Comparison of ENCODE assay signal across 3 cellular contexts in the genomic region with DNA sequence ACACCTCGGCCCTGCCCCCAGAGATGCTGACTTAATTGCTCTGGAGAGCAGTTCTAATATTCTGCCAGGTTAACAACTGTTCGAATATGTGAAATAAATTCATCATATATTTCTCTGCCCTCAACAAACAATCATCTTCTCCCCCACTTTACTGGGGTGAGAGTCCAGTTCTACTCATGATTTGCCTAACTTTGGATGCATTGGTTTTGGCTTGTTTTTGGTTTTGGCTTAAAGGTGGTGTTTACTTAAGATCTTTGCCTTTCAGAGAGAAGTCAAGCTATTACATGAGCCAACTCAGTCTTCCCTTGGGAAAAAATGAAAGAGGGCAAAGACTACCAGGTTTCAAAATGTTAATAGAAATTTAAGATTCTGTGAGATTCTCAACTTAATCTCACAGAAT.
TF ChIP-seq lines count a peak whose summit lies in the region.

No MANE protein-coding gene starts in this region.

TF ChIP-seq in liver, 16 proteins besides CTCF, POLR2A, EP300 and RAD21:
- TF ChIP-seq, protein P1, sequence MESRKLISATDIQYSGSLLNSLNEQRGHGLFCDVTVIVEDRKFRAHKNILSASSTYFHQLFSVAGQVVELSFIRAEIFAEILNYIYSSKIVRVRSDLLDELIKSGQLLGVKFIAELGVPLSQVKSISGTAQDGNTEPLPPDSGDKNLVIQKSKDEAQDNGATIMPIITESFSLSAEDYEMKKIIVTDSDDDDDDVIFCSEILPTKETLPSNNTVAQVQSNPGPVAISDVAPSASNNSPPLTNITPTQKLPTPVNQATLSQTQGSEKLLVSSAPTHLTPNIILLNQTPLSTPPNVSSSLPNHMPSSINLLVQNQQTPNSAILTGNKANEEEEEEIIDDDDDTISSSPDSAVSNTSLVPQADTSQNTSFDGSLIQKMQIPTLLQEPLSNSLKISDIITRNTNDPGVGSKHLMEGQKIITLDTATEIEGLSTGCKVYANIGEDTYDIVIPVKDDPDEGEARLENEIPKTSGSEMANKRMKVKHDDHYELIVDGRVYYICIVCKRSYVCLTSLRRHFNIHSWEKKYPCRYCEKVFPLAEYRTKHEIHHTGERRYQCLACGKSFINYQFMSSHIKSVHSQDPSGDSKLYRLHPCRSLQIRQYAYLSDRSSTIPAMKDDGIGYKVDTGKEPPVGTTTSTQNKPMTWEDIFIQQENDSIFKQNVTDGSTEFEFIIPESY (IDR thresholded peaks at IDR 0.05), result no peak
- no peak for TF ChIP-seq NR2F2 (IDR thresholded peaks at IDR 0.05)
- TF ChIP-seq, protein P2, sequence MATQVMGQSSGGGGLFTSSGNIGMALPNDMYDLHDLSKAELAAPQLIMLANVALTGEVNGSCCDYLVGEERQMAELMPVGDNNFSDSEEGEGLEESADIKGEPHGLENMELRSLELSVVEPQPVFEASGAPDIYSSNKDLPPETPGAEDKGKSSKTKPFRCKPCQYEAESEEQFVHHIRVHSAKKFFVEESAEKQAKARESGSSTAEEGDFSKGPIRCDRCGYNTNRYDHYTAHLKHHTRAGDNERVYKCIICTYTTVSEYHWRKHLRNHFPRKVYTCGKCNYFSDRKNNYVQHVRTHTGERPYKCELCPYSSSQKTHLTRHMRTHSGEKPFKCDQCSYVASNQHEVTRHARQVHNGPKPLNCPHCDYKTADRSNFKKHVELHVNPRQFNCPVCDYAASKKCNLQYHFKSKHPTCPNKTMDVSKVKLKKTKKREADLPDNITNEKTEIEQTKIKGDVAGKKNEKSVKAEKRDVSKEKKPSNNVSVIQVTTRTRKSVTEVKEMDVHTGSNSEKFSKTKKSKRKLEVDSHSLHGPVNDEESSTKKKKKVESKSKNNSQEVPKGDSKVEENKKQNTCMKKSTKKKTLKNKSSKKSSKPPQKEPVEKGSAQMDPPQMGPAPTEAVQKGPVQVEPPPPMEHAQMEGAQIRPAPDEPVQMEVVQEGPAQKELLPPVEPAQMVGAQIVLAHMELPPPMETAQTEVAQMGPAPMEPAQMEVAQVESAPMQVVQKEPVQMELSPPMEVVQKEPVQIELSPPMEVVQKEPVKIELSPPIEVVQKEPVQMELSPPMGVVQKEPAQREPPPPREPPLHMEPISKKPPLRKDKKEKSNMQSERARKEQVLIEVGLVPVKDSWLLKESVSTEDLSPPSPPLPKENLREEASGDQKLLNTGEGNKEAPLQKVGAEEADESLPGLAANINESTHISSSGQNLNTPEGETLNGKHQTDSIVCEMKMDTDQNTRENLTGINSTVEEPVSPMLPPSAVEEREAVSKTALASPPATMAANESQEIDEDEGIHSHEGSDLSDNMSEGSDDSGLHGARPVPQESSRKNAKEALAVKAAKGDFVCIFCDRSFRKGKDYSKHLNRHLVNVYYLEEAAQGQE (IDR thresholded peaks at IDR 0.05), result no peak
- TF ChIP-seq YY1 (IDR thresholded peaks at IDR 0.05), result peak; percentile 42
- no peak for TF ChIP-seq TAF1 (conservative IDR thresholded peaks at IDR 0.05)
- TF ChIP-seq GABPA (IDR thresholded peaks at IDR 0.05 in 1 of 2, conservative IDR thresholded peaks at IDR 0.05 in 1 of 2), result no peak
- no peak for TF ChIP-seq EGR1 (IDR thresholded peaks at IDR 0.05; ENCODE audit: low read depth in 2 of 2)
- peak; percentile 94 for TF ChIP-seq FOXA2 (IDR thresholded peaks at IDR 0.05)
- TF ChIP-seq FOXA1 (IDR thresholded peaks at IDR 0.05), result peak; percentile 89
- peak; percentile 56 for TF ChIP-seq SP1 (IDR thresholded peaks at IDR 0.05)
- TF ChIP-seq HNF4G (IDR thresholded peaks at IDR 0.05), result peak; percentile 60
- TF ChIP-seq JUND (IDR thresholded peaks at IDR 0.05), result no peak
- TF ChIP-seq RXRA (IDR thresholded peaks at IDR 0.05), result peak; percentile 30 to 67
- TF ChIP-seq, protein P3, sequence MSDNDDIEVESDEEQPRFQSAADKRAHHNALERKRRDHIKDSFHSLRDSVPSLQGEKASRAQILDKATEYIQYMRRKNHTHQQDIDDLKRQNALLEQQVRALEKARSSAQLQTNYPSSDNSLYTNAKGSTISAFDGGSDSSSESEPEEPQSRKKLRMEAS (IDR thresholded peaks at IDR 0.05), result no peak
- TF ChIP-seq HNF4A (conservative IDR thresholded peaks at IDR 0.05), result peak; percentile 81 to 83
- TF ChIP-seq, protein P4, sequence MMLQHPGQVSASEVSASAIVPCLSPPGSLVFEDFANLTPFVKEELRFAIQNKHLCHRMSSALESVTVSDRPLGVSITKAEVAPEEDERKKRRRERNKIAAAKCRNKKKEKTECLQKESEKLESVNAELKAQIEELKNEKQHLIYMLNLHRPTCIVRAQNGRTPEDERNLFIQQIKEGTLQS (IDR thresholded peaks at IDR 0.05), result peak; percentile 24

TF ChIP-seq in HepG2, 621 proteins besides CTCF, POLR2A, EP300 and RAD21 (continues in another document):
- TF ChIP-seq, protein P5, sequence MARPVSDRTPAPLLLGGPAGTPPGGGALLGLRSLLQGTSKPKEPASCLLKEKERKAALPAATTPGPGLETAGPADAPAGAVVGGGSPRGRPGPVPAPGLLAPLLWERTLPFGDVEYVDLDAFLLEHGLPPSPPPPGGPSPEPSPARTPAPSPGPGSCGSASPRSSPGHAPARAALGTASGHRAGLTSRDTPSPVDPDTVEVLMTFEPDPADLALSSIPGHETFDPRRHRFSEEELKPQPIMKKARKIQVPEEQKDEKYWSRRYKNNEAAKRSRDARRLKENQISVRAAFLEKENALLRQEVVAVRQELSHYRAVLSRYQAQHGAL (CRISPR knock-in tag; IDR thresholded peaks at IDR 0.05; ENCODE audit: not compliant biosample characterization), result no peak
- TF ChIP-seq MTA1 (CRISPR knock-in tag; IDR thresholded peaks at IDR 0.05; ENCODE audit: borderline replicate concordance) (no peak), WIZ (CRISPR knock-in tag; IDR thresholded peaks at IDR 0.05) (no peak), ZNF224 (CRISPR knock-in tag; IDR thresholded peaks at IDR 0.05) (no peak), ZNF557 (CRISPR knock-in tag; IDR thresholded peaks at IDR 0.05) (no peak), ZNF788 (CRISPR knock-in tag; IDR thresholded peaks at IDR 0.05; ENCODE audit: borderline replicate concordance) (no peak), POGZ (CRISPR knock-in tag; IDR thresholded peaks at IDR 0.05) (no peak), GABPB1 (CRISPR knock-in tag; IDR thresholded peaks at IDR 0.05) (no peak), RXRA (CRISPR knock-in tag; IDR thresholded peaks at IDR 0.05) (no peak), SETDB1 (CRISPR knock-in tag; IDR thresholded peaks at IDR 0.05; ENCODE audit: borderline replicate concordance) (no peak), HES4 (CRISPR knock-in tag; IDR thresholded peaks at IDR 0.05; ENCODE audit: borderline replicate concordance) (no peak)
- TF ChIP-seq, protein P6, sequence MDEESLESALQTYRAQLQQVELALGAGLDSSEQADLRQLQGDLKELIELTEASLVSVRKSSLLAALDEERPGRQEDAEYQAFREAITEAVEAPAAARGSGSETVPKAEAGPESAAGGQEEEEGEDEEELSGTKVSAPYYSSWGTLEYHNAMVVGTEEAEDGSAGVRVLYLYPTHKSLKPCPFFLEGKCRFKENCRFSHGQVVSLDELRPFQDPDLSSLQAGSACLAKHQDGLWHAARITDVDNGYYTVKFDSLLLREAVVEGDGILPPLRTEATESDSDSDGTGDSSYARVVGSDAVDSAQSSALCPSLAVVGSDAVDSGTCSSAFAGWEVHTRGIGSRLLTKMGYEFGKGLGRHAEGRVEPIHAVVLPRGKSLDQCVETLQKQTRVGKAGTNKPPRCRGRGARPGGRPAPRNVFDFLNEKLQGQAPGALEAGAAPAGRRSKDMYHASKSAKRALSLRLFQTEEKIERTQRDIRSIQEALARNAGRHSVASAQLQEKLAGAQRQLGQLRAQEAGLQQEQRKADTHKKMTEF (CRISPR knock-in tag; IDR thresholded peaks at IDR 0.05), result no peak
- TF ChIP-seq, protein P7, sequence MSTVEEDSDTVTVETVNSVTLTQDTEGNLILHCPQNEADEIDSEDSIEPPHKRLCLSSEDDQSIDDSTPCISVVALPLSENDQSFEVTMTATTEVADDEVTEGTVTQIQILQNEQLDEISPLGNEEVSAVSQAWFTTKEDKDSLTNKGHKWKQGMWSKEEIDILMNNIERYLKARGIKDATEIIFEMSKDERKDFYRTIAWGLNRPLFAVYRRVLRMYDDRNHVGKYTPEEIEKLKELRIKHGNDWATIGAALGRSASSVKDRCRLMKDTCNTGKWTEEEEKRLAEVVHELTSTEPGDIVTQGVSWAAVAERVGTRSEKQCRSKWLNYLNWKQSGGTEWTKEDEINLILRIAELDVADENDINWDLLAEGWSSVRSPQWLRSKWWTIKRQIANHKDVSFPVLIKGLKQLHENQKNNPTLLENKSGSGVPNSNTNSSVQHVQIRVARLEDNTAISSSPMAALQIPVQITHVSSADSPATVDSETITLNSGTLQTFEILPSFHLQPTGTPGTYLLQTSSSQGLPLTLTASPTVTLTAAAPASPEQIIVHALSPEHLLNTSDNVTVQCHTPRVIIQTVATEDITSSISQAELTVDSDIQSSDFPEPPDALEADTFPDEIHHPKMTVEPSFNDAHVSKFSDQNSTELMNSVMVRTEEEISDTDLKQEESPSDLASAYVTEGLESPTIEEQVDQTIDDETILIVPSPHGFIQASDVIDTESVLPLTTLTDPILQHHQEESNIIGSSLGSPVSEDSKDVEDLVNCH (CRISPR knock-in tag; IDR thresholded peaks at IDR 0.05), result no peak
- TF ChIP-seq, protein P8, sequence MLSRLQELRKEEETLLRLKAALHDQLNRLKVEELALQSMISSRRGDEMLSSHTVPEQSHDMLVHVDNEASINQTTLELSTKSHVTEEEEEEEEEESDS (CRISPR knock-in tag; IDR thresholded peaks at IDR 0.05; ENCODE audit: borderline replicate concordance), result no peak
- TF ChIP-seq, protein P9, sequence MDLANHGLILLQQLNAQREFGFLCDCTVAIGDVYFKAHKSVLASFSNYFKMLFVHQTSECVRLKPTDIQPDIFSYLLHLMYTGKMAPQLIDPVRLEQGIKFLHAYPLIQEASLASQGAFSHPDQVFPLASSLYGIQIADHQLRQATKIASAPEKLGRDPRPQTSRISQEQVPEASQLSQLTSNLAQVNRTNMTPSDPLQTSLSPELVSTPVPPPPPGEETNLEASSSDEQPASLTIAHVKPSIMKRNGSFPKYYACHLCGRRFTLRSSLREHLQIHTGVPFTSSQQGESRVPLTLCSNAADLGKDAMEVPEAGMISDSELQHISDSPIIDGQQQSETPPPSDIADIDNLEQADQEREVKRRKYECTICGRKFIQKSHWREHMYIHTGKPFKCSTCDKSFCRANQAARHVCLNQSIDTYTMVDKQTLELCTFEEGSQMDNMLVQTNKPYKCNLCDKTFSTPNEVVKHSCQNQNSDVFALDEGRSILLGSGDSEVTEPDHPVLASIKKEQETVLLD (CRISPR knock-in tag; IDR thresholded peaks at IDR 0.05; ENCODE audit: low read depth), result no peak

TF ChIP-seq in GM23338, 12 proteins besides CTCF, POLR2A, EP300 and RAD21 (continued from another document and continues in another):
- TF ChIP-seq, protein P2 (IDR thresholded peaks at IDR 0.05; ENCODE audit: unreplicated experiment), result no peak
